In the genomic region with DNA sequence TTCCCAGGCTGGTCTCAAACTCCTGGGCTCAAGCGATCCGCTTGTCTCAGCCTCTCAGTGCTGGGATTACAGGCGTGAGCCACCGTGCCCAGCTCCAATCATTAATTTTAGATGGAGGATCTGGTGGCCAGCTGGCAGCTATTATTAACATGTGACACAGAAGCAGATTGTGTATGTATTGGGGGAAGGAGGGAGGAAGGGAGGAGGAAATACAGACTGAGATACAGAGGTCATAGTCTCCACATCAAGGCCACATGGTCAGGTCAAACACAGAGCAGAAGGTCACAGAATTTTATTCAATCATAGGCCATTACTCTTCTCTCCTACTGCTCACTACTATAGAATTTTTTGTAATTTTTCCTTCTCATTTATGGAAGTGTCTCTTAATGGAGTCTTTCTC, we compare ENCODE assay signal across 1 cellular context.
TF ChIP-seq lines count a peak whose summit lies in the region.

No MANE protein-coding gene starts in this region.

TF ChIP-seq in IMR-90, 13 proteins besides CTCF, POLR2A, EP300 and RAD21 (continued from another document):
- TF ChIP-seq, protein P1, sequence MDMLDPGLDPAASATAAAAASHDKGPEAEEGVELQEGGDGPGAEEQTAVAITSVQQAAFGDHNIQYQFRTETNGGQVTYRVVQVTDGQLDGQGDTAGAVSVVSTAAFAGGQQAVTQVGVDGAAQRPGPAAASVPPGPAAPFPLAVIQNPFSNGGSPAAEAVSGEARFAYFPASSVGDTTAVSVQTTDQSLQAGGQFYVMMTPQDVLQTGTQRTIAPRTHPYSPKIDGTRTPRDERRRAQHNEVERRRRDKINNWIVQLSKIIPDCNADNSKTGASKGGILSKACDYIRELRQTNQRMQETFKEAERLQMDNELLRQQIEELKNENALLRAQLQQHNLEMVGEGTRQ (IDR thresholded peaks at IDR 0.05; ENCODE audit: low read depth, low read length) = no peak
- TF ChIP-seq SMC3 (IDR thresholded peaks at IDR 0.05; ENCODE audit: low read depth, low read length) = no peak
- no peak for TF ChIP-seq CHD1 (IDR thresholded peaks at IDR 0.05; ENCODE audit: low read depth, low read length)
- TF ChIP-seq, protein P2, sequence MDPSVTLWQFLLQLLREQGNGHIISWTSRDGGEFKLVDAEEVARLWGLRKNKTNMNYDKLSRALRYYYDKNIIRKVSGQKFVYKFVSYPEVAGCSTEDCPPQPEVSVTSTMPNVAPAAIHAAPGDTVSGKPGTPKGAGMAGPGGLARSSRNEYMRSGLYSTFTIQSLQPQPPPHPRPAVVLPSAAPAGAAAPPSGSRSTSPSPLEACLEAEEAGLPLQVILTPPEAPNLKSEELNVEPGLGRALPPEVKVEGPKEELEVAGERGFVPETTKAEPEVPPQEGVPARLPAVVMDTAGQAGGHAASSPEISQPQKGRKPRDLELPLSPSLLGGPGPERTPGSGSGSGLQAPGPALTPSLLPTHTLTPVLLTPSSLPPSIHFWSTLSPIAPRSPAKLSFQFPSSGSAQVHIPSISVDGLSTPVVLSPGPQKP (IDR thresholded peaks at IDR 0.05; ENCODE audit: borderline replicate concordance, low read depth, low read length) = no peak
- no peak for TF ChIP-seq MAFK (IDR thresholded peaks at IDR 0.05; ENCODE audit: low read depth, low read length)
- TF ChIP-seq BHLHE40 (IDR thresholded peaks at IDR 0.05; ENCODE audit: low read depth, low read length) = no peak
- TF ChIP-seq MAZ (IDR thresholded peaks at IDR 0.05; ENCODE audit: borderline replicate concordance, low read depth, low read length) = no peak
- no peak for TF ChIP-seq NFE2L2 (IDR thresholded peaks at IDR 0.05; ENCODE audit: low read depth, low read length)
